Comparison of ENCODE assay signal across 1 cellular context in the genomic region with DNA sequence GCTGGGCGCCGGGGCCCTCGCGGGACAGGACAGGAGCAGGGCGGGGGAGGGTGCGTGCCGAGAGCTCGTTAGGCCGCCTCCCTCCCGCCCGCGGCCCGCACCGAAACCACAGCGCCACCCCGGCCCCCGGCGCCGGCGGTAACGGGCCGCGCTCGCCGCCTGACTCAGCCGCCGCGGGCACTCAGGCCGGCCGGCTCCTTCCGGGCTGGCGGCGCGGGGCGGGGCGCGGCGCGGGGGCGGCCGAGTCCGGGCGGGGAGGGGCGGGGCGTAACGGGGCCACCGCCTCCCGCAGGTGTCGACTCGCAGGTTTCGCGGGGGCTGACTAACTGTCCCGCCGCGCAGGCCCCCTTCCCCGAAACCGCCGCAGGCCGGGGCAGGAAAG.
TF ChIP-seq lines count a peak whose summit lies in the region.

A gene with protein sequence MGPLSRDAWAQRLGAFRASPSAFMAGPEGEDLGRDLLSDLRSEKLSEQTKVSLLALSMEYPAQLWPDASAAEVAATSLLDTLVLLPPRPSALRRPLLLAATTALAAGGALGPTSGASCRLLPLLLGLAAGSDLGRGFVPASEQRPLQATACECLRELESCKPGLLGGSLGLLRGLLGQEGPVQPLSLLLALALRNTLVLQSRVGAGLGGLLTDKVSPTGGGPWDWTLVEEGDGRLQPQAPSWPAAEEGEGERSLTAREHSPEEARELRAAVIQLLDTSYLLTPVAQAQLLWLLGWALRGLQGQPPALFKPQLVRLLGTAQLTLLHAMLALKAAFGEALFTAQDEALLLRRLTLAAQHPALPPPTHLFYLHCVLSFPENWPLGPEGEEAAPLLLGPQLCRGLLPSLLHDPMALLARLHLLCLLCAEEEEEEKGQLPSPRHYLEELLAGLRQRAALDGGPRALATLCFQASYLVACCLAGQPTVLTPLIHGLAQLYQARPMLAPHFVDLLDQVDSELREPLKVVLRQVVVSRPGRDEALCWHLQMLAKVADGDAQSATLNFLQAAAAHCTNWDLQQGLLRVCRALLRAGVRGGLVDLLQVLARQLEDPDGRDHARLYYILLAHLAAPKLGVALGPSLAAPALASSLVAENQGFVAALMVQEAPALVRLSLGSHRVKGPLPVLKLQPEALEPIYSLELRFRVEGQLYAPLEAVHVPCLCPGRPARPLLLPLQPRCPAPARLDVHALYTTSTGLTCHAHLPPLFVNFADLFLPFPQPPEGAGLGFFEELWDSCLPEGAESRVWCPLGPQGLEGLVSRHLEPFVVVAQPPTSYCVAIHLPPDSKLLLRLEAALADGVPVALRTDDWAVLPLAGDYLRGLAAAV (minus strand): TSS at position 207 of the 382 bp plus-strand sequence. CDS start 385 bp downstream, outside the sequence.

TF ChIP-seq in GM23338, 12 proteins besides CTCF, POLR2A, EP300 and RAD21 (continued from another document):
- TF ChIP-seq, protein P1, sequence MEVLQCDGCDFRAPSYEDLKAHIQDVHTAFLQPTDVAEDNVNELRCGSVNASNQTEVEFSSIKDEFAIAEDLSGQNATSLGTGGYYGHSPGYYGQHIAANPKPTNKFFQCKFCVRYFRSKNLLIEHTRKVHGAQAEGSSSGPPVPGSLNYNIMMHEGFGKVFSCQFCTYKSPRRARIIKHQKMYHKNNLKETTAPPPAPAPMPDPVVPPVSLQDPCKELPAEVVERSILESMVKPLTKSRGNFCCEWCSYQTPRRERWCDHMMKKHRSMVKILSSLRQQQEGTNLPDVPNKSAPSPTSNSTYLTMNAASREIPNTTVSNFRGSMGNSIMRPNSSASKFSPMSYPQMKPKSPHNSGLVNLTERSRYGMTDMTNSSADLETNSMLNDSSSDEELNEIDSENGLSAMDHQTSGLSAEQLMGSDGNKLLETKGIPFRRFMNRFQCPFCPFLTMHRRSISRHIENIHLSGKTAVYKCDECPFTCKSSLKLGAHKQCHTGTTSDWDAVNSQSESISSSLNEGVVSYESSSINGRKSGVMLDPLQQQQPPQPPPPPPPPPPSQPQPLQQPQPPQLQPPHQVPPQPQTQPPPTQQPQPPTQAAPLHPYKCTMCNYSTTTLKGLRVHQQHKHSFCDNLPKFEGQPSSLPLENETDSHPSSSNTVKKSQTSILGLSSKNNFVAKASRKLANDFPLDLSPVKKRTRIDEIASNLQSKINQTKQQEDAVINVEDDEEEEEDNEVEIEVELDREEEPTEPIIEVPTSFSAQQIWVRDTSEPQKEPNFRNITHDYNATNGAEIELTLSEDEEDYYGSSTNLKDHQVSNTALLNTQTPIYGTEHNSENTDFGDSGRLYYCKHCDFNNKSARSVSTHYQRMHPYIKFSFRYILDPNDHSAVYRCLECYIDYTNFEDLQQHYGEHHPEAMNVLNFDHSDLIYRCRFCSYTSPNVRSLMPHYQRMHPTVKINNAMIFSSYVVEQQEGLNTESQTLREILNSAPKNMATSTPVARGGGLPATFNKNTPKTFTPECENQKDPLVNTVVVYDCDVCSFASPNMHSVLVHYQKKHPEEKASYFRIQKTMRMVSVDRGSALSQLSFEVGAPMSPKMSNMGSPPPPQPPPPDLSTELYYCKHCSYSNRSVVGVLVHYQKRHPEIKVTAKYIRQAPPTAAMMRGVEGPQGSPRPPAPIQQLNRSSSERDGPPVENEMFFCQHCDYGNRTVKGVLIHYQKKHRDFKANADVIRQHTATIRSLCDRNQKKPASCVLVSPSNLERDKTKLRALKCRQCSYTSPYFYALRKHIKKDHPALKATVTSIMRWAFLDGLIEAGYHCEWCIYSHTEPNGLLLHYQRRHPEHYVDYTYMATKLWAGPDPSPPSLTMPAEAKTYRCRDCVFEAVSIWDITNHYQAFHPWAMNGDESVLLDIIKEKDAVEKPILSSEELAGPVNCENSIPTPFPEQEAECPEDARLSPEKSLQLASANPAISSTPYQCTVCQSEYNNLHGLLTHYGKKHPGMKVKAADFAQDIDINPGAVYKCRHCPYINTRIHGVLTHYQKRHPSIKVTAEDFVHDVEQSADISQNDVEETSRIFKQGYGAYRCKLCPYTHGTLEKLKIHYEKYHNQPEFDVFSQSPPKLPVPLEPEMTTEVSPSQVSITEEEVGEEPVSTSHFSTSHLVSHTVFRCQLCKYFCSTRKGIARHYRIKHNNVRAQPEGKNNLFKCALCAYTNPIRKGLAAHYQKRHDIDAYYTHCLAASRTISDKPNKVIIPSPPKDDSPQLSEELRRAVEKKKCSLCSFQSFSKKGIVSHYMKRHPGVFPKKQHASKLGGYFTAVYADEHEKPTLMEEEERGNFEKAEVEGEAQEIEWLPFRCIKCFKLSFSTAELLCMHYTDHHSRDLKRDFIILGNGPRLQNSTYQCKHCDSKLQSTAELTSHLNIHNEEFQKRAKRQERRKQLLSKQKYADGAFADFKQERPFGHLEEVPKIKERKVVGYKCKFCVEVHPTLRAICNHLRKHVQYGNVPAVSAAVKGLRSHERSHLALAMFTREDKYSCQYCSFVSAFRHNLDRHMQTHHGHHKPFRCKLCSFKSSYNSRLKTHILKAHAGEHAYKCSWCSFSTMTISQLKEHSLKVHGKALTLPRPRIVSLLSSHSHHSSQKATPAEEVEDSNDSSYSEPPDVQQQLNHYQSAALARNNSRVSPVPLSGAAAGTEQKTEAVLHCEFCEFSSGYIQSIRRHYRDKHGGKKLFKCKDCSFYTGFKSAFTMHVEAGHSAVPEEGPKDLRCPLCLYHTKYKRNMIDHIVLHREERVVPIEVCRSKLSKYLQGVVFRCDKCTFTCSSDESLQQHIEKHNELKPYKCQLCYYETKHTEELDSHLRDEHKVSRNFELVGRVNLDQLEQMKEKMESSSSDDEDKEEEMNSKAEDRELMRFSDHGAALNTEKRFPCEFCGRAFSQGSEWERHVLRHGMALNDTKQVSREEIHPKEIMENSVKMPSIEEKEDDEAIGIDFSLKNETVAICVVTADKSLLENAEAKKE (CRISPR knock-in tag; IDR thresholded peaks at IDR 0.05): no peak
- no peak for TF ChIP-seq EZH2 (IDR thresholded peaks at IDR 0.05; ENCODE audit: low read depth, unreplicated experiment)
- TF ChIP-seq POLR2AphosphoS5 (IDR thresholded peaks at IDR 0.05; ENCODE audit: low read depth): no peak
- no peak for TF ChIP-seq CREB1 (CRISPR knock-in tag; IDR thresholded peaks at IDR 0.05; ENCODE audit: low read depth)
- TF ChIP-seq, protein P2, sequence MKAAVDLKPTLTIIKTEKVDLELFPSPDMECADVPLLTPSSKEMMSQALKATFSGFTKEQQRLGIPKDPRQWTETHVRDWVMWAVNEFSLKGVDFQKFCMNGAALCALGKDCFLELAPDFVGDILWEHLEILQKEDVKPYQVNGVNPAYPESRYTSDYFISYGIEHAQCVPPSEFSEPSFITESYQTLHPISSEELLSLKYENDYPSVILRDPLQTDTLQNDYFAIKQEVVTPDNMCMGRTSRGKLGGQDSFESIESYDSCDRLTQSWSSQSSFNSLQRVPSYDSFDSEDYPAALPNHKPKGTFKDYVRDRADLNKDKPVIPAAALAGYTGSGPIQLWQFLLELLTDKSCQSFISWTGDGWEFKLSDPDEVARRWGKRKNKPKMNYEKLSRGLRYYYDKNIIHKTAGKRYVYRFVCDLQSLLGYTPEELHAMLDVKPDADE (IDR thresholded peaks at IDR 0.05): no peak
- TF ChIP-seq JUNB (IDR thresholded peaks at IDR 0.05; ENCODE audit: unreplicated experiment): no peak
- no peak for TF ChIP-seq ZNF331 (CRISPR knock-in tag; IDR thresholded peaks at IDR 0.05; ENCODE audit: low read depth)
- TF ChIP-seq NANOG (IDR thresholded peaks at IDR 0.05; ENCODE audit: borderline replicate concordance): no peak
- TF ChIP-seq, protein P3, sequence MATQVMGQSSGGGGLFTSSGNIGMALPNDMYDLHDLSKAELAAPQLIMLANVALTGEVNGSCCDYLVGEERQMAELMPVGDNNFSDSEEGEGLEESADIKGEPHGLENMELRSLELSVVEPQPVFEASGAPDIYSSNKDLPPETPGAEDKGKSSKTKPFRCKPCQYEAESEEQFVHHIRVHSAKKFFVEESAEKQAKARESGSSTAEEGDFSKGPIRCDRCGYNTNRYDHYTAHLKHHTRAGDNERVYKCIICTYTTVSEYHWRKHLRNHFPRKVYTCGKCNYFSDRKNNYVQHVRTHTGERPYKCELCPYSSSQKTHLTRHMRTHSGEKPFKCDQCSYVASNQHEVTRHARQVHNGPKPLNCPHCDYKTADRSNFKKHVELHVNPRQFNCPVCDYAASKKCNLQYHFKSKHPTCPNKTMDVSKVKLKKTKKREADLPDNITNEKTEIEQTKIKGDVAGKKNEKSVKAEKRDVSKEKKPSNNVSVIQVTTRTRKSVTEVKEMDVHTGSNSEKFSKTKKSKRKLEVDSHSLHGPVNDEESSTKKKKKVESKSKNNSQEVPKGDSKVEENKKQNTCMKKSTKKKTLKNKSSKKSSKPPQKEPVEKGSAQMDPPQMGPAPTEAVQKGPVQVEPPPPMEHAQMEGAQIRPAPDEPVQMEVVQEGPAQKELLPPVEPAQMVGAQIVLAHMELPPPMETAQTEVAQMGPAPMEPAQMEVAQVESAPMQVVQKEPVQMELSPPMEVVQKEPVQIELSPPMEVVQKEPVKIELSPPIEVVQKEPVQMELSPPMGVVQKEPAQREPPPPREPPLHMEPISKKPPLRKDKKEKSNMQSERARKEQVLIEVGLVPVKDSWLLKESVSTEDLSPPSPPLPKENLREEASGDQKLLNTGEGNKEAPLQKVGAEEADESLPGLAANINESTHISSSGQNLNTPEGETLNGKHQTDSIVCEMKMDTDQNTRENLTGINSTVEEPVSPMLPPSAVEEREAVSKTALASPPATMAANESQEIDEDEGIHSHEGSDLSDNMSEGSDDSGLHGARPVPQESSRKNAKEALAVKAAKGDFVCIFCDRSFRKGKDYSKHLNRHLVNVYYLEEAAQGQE (IDR thresholded peaks at IDR 0.05; ENCODE audit: unreplicated experiment): no peak
- TF ChIP-seq ZNF114 (CRISPR knock-in tag; IDR thresholded peaks at IDR 0.05): no peak
- TF ChIP-seq STAT1 (IDR thresholded peaks at IDR 0.05; ENCODE audit: unreplicated experiment): no peak
